ENCODE assay signal across 8 cellular contexts in the genomic region with DNA sequence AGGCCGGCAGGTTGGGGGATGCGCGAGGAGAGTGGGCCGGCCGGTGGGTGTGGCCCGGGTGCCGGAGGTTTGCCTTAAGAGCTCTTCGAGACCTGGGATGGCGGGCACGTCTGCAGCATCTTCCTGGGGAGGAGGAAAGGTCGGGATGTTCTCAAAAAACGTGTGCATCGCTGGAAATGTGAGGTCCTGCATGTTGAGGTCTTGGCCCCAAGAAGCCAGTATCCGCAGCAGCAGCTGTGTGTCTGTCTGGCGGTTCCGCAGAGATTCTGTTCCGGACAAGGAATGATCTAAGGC. TPM values are rescaled to one million over a fixed set of nuclear protein-coding genes. Genes with fewer than 3 reads are reported as not detected.
DNase-seq lines count a peak whose midpoint lies in the region; ATAC-seq and TF ChIP-seq lines count a peak whose summit lies in the region.

No MANE protein-coding gene starts in this region.

- CTCF ChIA-PET in T-cell (lab: Charles Lee): no interaction called here

- no peaks in the 10 kb centered on the region for H3K36me3 Mint-ChIP-seq in T-cell

- H3K27ac Mint-ChIP-seq in T-cell: no peak overlapping the region

- H3K4me2 ChIP-seq in skeletal muscle satellite cell (ENCODE audit: low read length): peak overlapping the region; percentile 84

- POLR2A ChIA-PET in T-cell (lab: Charles Lee): interaction anchor here in 1 of 2 donors (0.7 kb wide), 1 partner anchor 155 kb away, joined by 3 read pairs; no protein-coding TSS in a partner anchor

- H3K27me3 ChIP-seq in skeletal muscle satellite cell (ENCODE audit: control insufficient read depth, insufficient read depth, low read length): no peaks in the 10 kb centered on the region

- H3K4me3 ChIP-seq in foreskin fibroblast (ENCODE audit: low read depth in 1 of 2, low read length in 2 of 2) (peak overlapping the region; percentile 83 to 89), skeletal muscle satellite cell (ENCODE audit: low read length) (peak overlapping the region; percentile 86)

- DNase-seq in ELR (ENCODE audit: low read depth) (peak; percentile 72), T-cell (peak in 1 of 34 experiments; percentile 15), foreskin fibroblast (peak; percentile 36 to 78), GM19238 (ENCODE audit: insufficient read length, low spot score) (no peak), superior temporal gyrus (ENCODE audit: extremely low spot score) (no peak), NOMO-1 treated with DMSO at 0.1 percent for 48 hours (lab: John Stamatoyannopoulos, UW; ENCODE audit: unreplicated experiment) (no peak)
- DNase-seq in stimulated activated CD4-positive, alpha-beta T cell treated with anti-CD3 and anti-CD28 coated beads, Interleukin-12 subunit alpha, Interleukin-12 subunit beta, amount 100 ng/mL, for 4 hours: no peak

- no peaks in the 10 kb centered on the region for H3K9me3 ChIP-seq in skeletal muscle satellite cell (replicated peaks; ENCODE audit: low read length)

- H3K4me3 Mint-ChIP-seq in T-cell: peak overlapping the region; percentile 84 to 94 (median 88)

- peaks cover 18% of the 10 kb centered on the region for H3K36me3 ChIP-seq in skeletal muscle satellite cell (ENCODE audit: insufficient read depth, low read length)

- no peak for ATAC-seq in T-cell (replicated peaks in 1 of 4)

- H3K4me1 ChIP-seq in skeletal muscle satellite cell (ENCODE audit: control insufficient read depth, insufficient read depth, low read length): peaks cover 55% of the 10 kb centered on the region

- peaks cover 33 to 34% of the 10 kb centered on the region in 2 donors for H3K27me3 Mint-ChIP-seq in T-cell

- peak overlapping the region; percentile 84 for H3K9ac ChIP-seq in skeletal muscle satellite cell (ENCODE audit: low read depth, low read length)

- TF ChIP-seq CTCF in foreskin fibroblast (IDR thresholded peaks at IDR 0.05; ENCODE audit: low read depth, low read length): peak; percentile 3

- peaks cover 22 to 27% (median 25%) of the 10 kb centered on the region in 3 donors for H3K4me1 Mint-ChIP-seq in T-cell

- no peaks in the 10 kb centered on the region for H3K9me3 Mint-ChIP-seq in T-cell

RNA-seq across cellular contexts. Expression of gene NAV2, which starts 1.4 kb away (rescaled TPM):
- 1 to 10 TPM in 4 of 5 donors, under 1 TPM in 1; 0.55 to 3.0 (median 1.8) TPM for total RNA-seq in T-cell
- total RNA-seq in skeletal muscle satellite cell (2012; rRNA removed): 35.2 and 36.8 TPM in 2 replicates

Comparison
In these comparisons a context has a peak if more than half of its experiments do, and no peak if none do; other contexts are left out.
1. DNase-seq: peak in ELR (single experiment) and foreskin fibroblast (2 of 2); none in stimulated activated CD4-positive, alpha-beta T cell treated with anti-CD3 and anti-CD28 coated beads, Interleukin-12 subunit alpha, Interleukin-12 subunit beta, amount 100 ng/mL, for 4 hours (single experiment), GM19238 (single experiment), superior temporal gyrus (single experiment) and NOMO-1 treated with DMSO at 0.1 percent for 48 hours (single experiment).